14 cellular contexts compared by ENCODE assay signal in the genomic region with DNA sequence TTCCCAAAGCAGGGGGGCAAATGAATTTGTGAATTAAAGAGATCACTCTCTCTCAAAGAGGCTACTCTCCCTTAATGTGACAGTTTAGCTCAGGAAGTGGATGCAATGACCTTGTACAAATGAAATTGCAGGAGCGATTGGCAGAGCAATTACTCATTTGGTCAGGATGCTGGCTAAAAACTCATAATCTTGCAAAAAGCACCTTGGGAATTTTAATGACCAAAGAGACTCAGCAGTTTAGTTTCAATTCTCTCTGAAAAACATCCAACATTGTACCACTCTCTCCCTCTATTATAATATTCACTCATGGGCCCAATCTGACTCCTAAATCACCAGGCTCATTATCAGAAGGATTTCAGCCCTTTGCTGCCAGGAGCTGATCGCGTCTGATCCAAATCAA. TPM values are rescaled to one million over a fixed set of nuclear protein-coding genes. Genes with fewer than 3 reads are reported as not detected.
DNase-seq lines count a peak whose midpoint lies in the region; ATAC-seq and TF ChIP-seq lines count a peak whose summit lies in the region.
"Had no signal": no experiment of that assay in that cellular context is flagged by ENCODE, and none has a peak within 500 bp of the region (broad histone marks: within the 10 kb centered on the region; RNA-seq: fewer than 3 reads in every experiment).

No MANE protein-coding gene starts in this region.

- H3K79me2 ChIP-seq in PC-3 (ENCODE audit: low read length), result peaks cover 80% of the 10 kb centered on the region

- no peak for TF ChIP-seq POLR2A in erythroblast (IDR thresholded peaks at IDR 0.05; ENCODE audit: low read length)

- H3K9me3 ChIP-seq in PC-3 (ENCODE audit: low read length), result no peaks in the 10 kb centered on the region

- H3K36me3 ChIP-seq in PC-3 (ENCODE audit: low read depth, low read length) (no peaks in the 10 kb centered on the region), rectal smooth muscle tissue (ENCODE audit: control insufficient read depth, insufficient read depth, low read length) (no peaks in the 10 kb centered on the region)

- H3K27me3 ChIP-seq in PC-3 (ENCODE audit: low read length) (no peaks in the 10 kb centered on the region), rectal smooth muscle tissue (ENCODE audit: control insufficient read depth, insufficient read depth, low read length) (no peaks in the 10 kb centered on the region)

- DNase-seq in AG10803 (ENCODE audit: low read depth) (peak; percentile 41), PC-3 (peak; percentile 52), erythroblast (lab: John Stamatoyannopoulos, UW) (peak; percentile 18 to 59), NCI-H774 (lab: John Stamatoyannopoulos, UW) (no peak)
- DNase-seq in activated T-cell treated with anti-CD3 and anti-CD28 coated beads, Interleukin-2, amount 50 U/mL, for 4 hours, result no peak
- DNase-seq in activated CD4-positive, alpha-beta T cell treated with anti-CD3 and anti-CD28 coated beads, Interleukin-2, amount 10 ng/mL, durations not matched to agents 24 days and 14 days, result no peak
- DNase-seq: activated CD4-positive, alpha-beta T cell treated with anti-CD3 and anti-CD28 coated beads for 4 hours; KBM-7; natural killer cell; NCI-H2029; stimulated activated CD4-positive, alpha-beta T cell treated with anti-CD3 and anti-CD28 coated beads, Interleukin-15, amount 100 ng/mL, for 24 hours had no signal

- no peaks in the 10 kb centered on the region for H3K4me1 Mint-ChIP-seq in activated T-cell treated with anti-CD3 and anti-CD28 coated beads, Interleukin-2, amount 50 U/mL, for 4 hours (ENCODE audit: low read depth)
- no peaks in the 10 kb centered on the region for H3K4me1 Mint-ChIP-seq in activated CD4-positive, alpha-beta T cell treated with anti-CD3 and anti-CD28 coated beads, Interleukin-2, amount 10 ng/mL, durations not matched to agents 24 days and 14 days
- H3K4me1 Mint-ChIP-seq: B cell, natural killer cell had no signal

- 0 out of 2 replicates have a peak overlapping the region, but pooled peaks have one; percentile 7 for H2AFZ ChIP-seq in PC-3 (ENCODE audit: low read length)

- H3K27ac ChIP-seq in PC-3 (ENCODE audit: low read length) (peak overlapping the region; percentile 87), rectal smooth muscle tissue (ENCODE audit: low read depth, low read length) (peak overlapping the region; percentile 78)

- H3K4me1 ChIP-seq in PC-3 (ENCODE audit: insufficient read depth, low read length) (peaks cover 86% of the 10 kb centered on the region), rectal smooth muscle tissue (ENCODE audit: control insufficient read depth, insufficient read depth, low read length) (peaks cover 63% of the 10 kb centered on the region)

- no peak overlapping the region for H3K27ac Mint-ChIP-seq in activated CD4-positive, alpha-beta T cell treated with anti-CD3 and anti-CD28 coated beads, Interleukin-2, amount 10 ng/mL, durations not matched to agents 24 days and 14 days
- H3K27ac Mint-ChIP-seq: B cell, natural killer cell had no signal

- peak overlapping the region; percentile 87 for H3K4me2 ChIP-seq in PC-3 (ENCODE audit: low read length)

- H3K9ac ChIP-seq in PC-3 (ENCODE audit: low read length) (peak overlapping the region; percentile 68), rectal smooth muscle tissue (ENCODE audit: low read length) (no peak overlapping the region)

- H4K20me1 ChIP-seq in PC-3 (ENCODE audit: low read length), result no peaks in the 10 kb centered on the region

- H3K27me3 Mint-ChIP-seq in activated T-cell treated with anti-CD3 and anti-CD28 coated beads, Interleukin-2, amount 50 U/mL, for 4 hours (ENCODE audit: low read depth), result no peaks in the 10 kb centered on the region
- H3K27me3 Mint-ChIP-seq in activated CD4-positive, alpha-beta T cell treated with anti-CD3 and anti-CD28 coated beads, Interleukin-2, amount 10 ng/mL, durations not matched to agents 24 days and 14 days, result no peaks in the 10 kb centered on the region
- H3K27me3 Mint-ChIP-seq: B cell had no signal

- H3K9me2 ChIP-seq in PC-3 (replicated peaks; ENCODE audit: low read length), result no peaks in the 10 kb centered on the region

- peaks cover 7% of the 10 kb centered on the region for H3F3A ChIP-seq in PC-3 (ENCODE audit: low read length, unreplicated experiment)

- intact Hi-C loops in PC-3 (cut with micrococcal nuclease), result no loop called here
- intact Hi-C loops in activated CD4-positive, alpha-beta T cell treated with anti-CD3 and anti-CD28 coated beads, Interleukin-2, amount 10 ng/mL, durations not matched to agents 24 days and 14 days (cut with micrococcal nuclease), result no loop called here

- CTCF ChIA-PET in PC-3 (lab: Charles Lee), result no interaction called here

- H3K36me3 Mint-ChIP-seq in activated T-cell treated with anti-CD3 and anti-CD28 coated beads, Interleukin-2, amount 50 U/mL, for 4 hours (ENCODE audit: insufficient read depth), result no peaks in the 10 kb centered on the region
- H3K36me3 Mint-ChIP-seq in activated CD4-positive, alpha-beta T cell treated with anti-CD3 and anti-CD28 coated beads, Interleukin-2, amount 10 ng/mL, durations not matched to agents 24 days and 14 days (ENCODE audit: low read depth), result no peaks in the 10 kb centered on the region
- H3K36me3 Mint-ChIP-seq: natural killer cell had no signal

- H3K4me3 ChIP-seq in AG10803 (ENCODE audit: low read length) (no peak overlapping the region), PC-3 (ENCODE audit: low read length) (peak overlapping the region; percentile 49; the same call in 1 of the 2 replicates), rectal smooth muscle tissue (ENCODE audit: low read length) (no peak overlapping the region)

- ATAC-seq in PC-3 (0 out of 2 replicates have a peak, but pooled peaks have one; percentile 3), HG02571 (IDR thresholded peaks at IDR 0.05; ENCODE audit: unreplicated experiment) (no peak)
- no peak for ATAC-seq in activated T-cell treated with anti-CD3 and anti-CD28 coated beads, Interleukin-2, amount 50 U/mL, for 4 hours
- ATAC-seq: natural killer cell had no signal

- H3K9me3 Mint-ChIP-seq in activated T-cell treated with anti-CD3 and anti-CD28 coated beads, Interleukin-2, amount 50 U/mL, for 4 hours, result peaks cover 5% of the 10 kb centered on the region
- H3K9me3 Mint-ChIP-seq in activated CD4-positive, alpha-beta T cell treated with anti-CD3 and anti-CD28 coated beads, Interleukin-2, amount 10 ng/mL, durations not matched to agents 24 days and 14 days, result no peaks in the 10 kb centered on the region

- TF ChIP-seq CTCF in AG10803 (conservative IDR thresholded peaks at IDR 0.05; ENCODE audit: low read length) (no peak), PC-3 (conservative IDR thresholded peaks at IDR 0.05; ENCODE audit: low read depth, low read length) (no peak)

- BruUV-seq in PC-3 (replicated peaks; lab: Mats Ljungman, UMichigan), result no TSS peak

- POLR2A ChIA-PET in PC-3 (lab: Charles Lee; ENCODE audit: unreplicated experiment), result no interaction called here

- no peak overlapping the region for H3K4me3 Mint-ChIP-seq in activated T-cell treated with anti-CD3 and anti-CD28 coated beads, Interleukin-2, amount 50 U/mL, for 4 hours
- no peak overlapping the region for H3K4me3 Mint-ChIP-seq in activated CD4-positive, alpha-beta T cell treated with anti-CD3 and anti-CD28 coated beads, Interleukin-2, amount 10 ng/mL, durations not matched to agents 24 days and 14 days
- H3K4me3 Mint-ChIP-seq: B cell, natural killer cell had no signal

RNA-seq across cellular contexts. Expression of gene PDGFC, which starts 26.1 kb away (rescaled TPM):
- 16.8 and 23.0 TPM in 2 replicates for total RNA-seq in PC-3 (2014; rRNA removed)
- total RNA-seq in activated T-cell treated with anti-CD3 and anti-CD28 coated beads, Interleukin-2, amount 50 U/mL, for 4 hours, result under 1 TPM in 2 of 3 donors, not detected in 1; 0.05 to 0.40 TPM
- not detected in 2 replicates for total RNA-seq in activated CD4-positive, alpha-beta T cell treated with anti-CD3 and anti-CD28 coated beads, Interleukin-2, amount 10 ng/mL, durations not matched to agents 24 days and 14 days

Comparison
In these comparisons a context has a peak if more than half of its experiments do, and no peak if none do; other contexts are left out.
1. DNase-seq: peak in AG10803 (single experiment), PC-3 (single experiment) and erythroblast (2 of 2); none in NCI-H774 (single experiment), activated T-cell treated with anti-CD3 and anti-CD28 coated beads, Interleukin-2, amount 50 U/mL, for 4 hours (single experiment) and activated CD4-positive, alpha-beta T cell treated with anti-CD3 and anti-CD28 coated beads, Interleukin-2, amount 10 ng/mL, durations not matched to agents 24 days and 14 days (single experiment).
2. RNA of gene PDGFC, which starts 26.1 kb away (total RNA-seq): 16.8 to 23.0 TPM in PC-3; 0.05 to 0.40 TPM in activated T-cell treated with anti-CD3 and anti-CD28 coated beads, Interleukin-2, amount 50 U/mL, for 4 hours and not detected in activated CD4-positive, alpha-beta T cell treated with anti-CD3 and anti-CD28 coated beads, Interleukin-2, amount 10 ng/mL, durations not matched to agents 24 days and 14 days; every median in the first group is over 10 times any median in the second.